ENCODE assay signal across 15 cellular contexts in genomic region chr5:142861011-142861410, GRCh38.
DNase-seq lines count a peak whose midpoint lies in the region; ATAC-seq and TF ChIP-seq lines count a peak whose summit lies in the region.
"Had no signal": no experiment of that assay in that cellular context is flagged by ENCODE, and none has a peak within 500 bp of the region (broad histone marks: within the 10 kb centered on the region; RNA-seq: fewer than 3 reads in every experiment).

No MANE protein-coding gene starts in this region.

- H3K4me1 ChIP-seq in heart right ventricle (peaks cover 17 to 96% (median 83%) of the 10 kb centered on the region in 9 donors), duodenal mucosa (ENCODE audit: control insufficient read depth in 1 of 2, insufficient read depth in 2 of 2, low read length in 2 of 2) (peaks cover 23 to 54% of the 10 kb centered on the region in 2 donors), lower lobe of right lung (peaks cover 29% of the 10 kb centered on the region), upper lobe of right lung (peaks cover 25% of the 10 kb centered on the region), neural progenitor cell (peaks cover 7% of the 10 kb centered on the region)

- no peaks in the 10 kb centered on the region for H3F3A ChIP-seq in neural progenitor cell (ENCODE audit: low read depth)

- WGBS in heart right ventricle, 2 donors: 64 to 75% methylated on average over 7 of the region's 7 CpGs

- no peak overlapping the region for H3K4me3 Mint-ChIP-seq in neural progenitor cell
- H3K4me3 Mint-ChIP-seq: activated naive CD4-positive, alpha-beta T cell treated with anti-CD3 and anti-CD28 coated beads, Interleukin-2, amount 10 ng/mL, durations not matched to agents 7 days and 5 days; nephron had no signal

- H3K9me3 Mint-ChIP-seq in neural progenitor cell: no peaks in the 10 kb centered on the region
- H3K9me3 Mint-ChIP-seq: activated naive CD4-positive, alpha-beta T cell treated with anti-CD3 and anti-CD28 coated beads, Interleukin-2, amount 10 ng/mL, durations not matched to agents 7 days and 5 days; nephron had no signal

- H3K36me3 ChIP-seq in heart right ventricle (no peaks in the 10 kb centered on the region), duodenal mucosa (ENCODE audit: control insufficient read depth in 1 of 2, insufficient read depth in 2 of 2, low read length in 2 of 2) (no peaks in the 10 kb centered on the region), lower lobe of right lung (no peaks in the 10 kb centered on the region), upper lobe of right lung (no peaks in the 10 kb centered on the region), neural progenitor cell (no peaks in the 10 kb centered on the region)
- H3K36me3 ChIP-seq: heart left ventricle had no signal

- peak in 1 of 8 donors; percentile 29 for ATAC-seq in heart right ventricle
- ATAC-seq in lower lobe of right lung: peak; percentile 52 to 72
- peak; percentile 43 for ATAC-seq in upper lobe of right lung
- ATAC-seq in GM21576 (IDR thresholded peaks at IDR 0.05; ENCODE audit: unreplicated experiment): no peak
- no peak for ATAC-seq in GM19023 (IDR thresholded peaks at IDR 0.05; ENCODE audit: unreplicated experiment)

- no peak overlapping the region for H3K27ac Mint-ChIP-seq in neural progenitor cell
- H3K27ac Mint-ChIP-seq: activated naive CD4-positive, alpha-beta T cell treated with anti-CD3 and anti-CD28 coated beads, Interleukin-2, amount 10 ng/mL, durations not matched to agents 7 days and 5 days; nephron had no signal

- TF ChIP-seq CTCF in heart right ventricle (IDR thresholded peaks at IDR 0.05) (no peak), lower lobe of right lung (IDR thresholded peaks at IDR 0.05) (no peak), upper lobe of right lung (IDR thresholded peaks at IDR 0.05) (no peak), neural progenitor cell (IDR thresholded peaks at IDR 0.05) (no peak)

- H3K27me3 Mint-ChIP-seq in neural progenitor cell (ENCODE audit: insufficient read depth, low read depth): peaks cover 2% of the 10 kb centered on the region
- H3K27me3 Mint-ChIP-seq: activated naive CD4-positive, alpha-beta T cell treated with anti-CD3 and anti-CD28 coated beads, Interleukin-2, amount 10 ng/mL, durations not matched to agents 7 days and 5 days had no signal

- no peaks in the 10 kb centered on the region for H3K9me3 ChIP-seq in heart right ventricle
- no peaks in the 10 kb centered on the region for H3K9me3 ChIP-seq in duodenal mucosa (ENCODE audit: control insufficient read depth in 1 of 2, low read length in 2 of 2)
- no peaks in the 10 kb centered on the region for H3K9me3 ChIP-seq in lower lobe of right lung
- H3K9me3 ChIP-seq in upper lobe of right lung: no peaks in the 10 kb centered on the region
- H3K9me3 ChIP-seq in neural progenitor cell (ENCODE audit: low read depth): no peaks in the 10 kb centered on the region
- H3K9me3 ChIP-seq: heart left ventricle had no signal

- intact Hi-C loops in heart right ventricle (cut with DNase I): loop anchor here in 2 of 10 donors (5.0 to 10.0 kb wide), 2 partner anchors 34 to 46 kb away; no protein-coding TSS in a partner anchor
- intact Hi-C loops in cardiac septum (cut with DNase I): loop anchor here (10.0 kb wide), 1 partner anchor 46 kb away; no protein-coding TSS in a partner anchor
- intact Hi-C loops in lower lobe of right lung (cut with DNase I): loop anchor here (10.0 kb wide), 1 partner anchor 86 kb away; the partner anchor contains the start of gene ARHGAP26
- intact Hi-C loops in upper lobe of right lung (cut with DNase I): loop anchor here (10.0 kb wide), 1 partner anchor 86 kb away; the partner anchor contains the start of gene ARHGAP26

- H2AFZ ChIP-seq in neural progenitor cell (replicated peaks): no peak overlapping the region

- H3K27ac ChIP-seq in heart right ventricle (peak overlapping the region in 7 of 10 donors; percentile 4 to 73 (median 48)), duodenal mucosa (ENCODE audit: low read depth, low read length) (no peak overlapping the region), lower lobe of right lung (peak overlapping the region; percentile 1), upper lobe of right lung (peak overlapping the region; percentile 20), neural progenitor cell (no peak overlapping the region)

- H3K4me3 ChIP-seq in heart right ventricle (peak overlapping the region in 2 of 10 donors; percentile 3 to 11), duodenal mucosa (ENCODE audit: low read depth in 1 of 2, low read length in 2 of 2) (peak overlapping the region; percentile 48 to 59), lower lobe of right lung (no peak overlapping the region), upper lobe of right lung (no peak overlapping the region), neural progenitor cell (no peak overlapping the region)

- H3K79me2 ChIP-seq in neural progenitor cell (ENCODE audit: low read depth): no peaks in the 10 kb centered on the region

- DNase-seq in heart right ventricle: no peak
- no peak for DNase-seq in cardiac septum (ENCODE audit: low spot score)
- DNase-seq in lower lobe of right lung: no peak
- no peak for DNase-seq in upper lobe of right lung
- DNase-seq in neural progenitor cell (ENCODE audit: low spot score): no peak
- DNase-seq: activated CD4-positive, alpha-beta T cell treated with anti-CD3 and anti-CD28 coated beads for 1 hour; activated naive CD4-positive, alpha-beta T cell treated with anti-CD3 and anti-CD28 coated beads, Interleukin-2, amount 10 ng/mL, durations not matched to agents 7 days and 5 days; activated T-cell treated with anti-CD3 and anti-CD28 coated beads, Interleukin-2, amount 50 U/mL, for 48 hours; NCI-H1105 treated with DMSO at 0.1 percent for 48 hours; NK-92 treated with Interleukin-12 subunit alpha and Interleukin-12 subunit beta, amount 100 ng/mL, for 24 hours had no signal

- no peak overlapping the region for H3K4me2 ChIP-seq in neural progenitor cell

- peaks cover 22% of the 10 kb centered on the region for H3K4me1 Mint-ChIP-seq in neural progenitor cell

- no peaks in the 10 kb centered on the region for H3K27me3 ChIP-seq in heart right ventricle
- H3K27me3 ChIP-seq in duodenal mucosa (ENCODE audit: control insufficient read depth in 1 of 2, insufficient read depth in 2 of 2, low read length in 2 of 2): no peaks in the 10 kb centered on the region
- no peaks in the 10 kb centered on the region for H3K27me3 ChIP-seq in lower lobe of right lung (ENCODE audit: low read depth)
- H3K27me3 ChIP-seq in upper lobe of right lung: no peaks in the 10 kb centered on the region
- H3K27me3 ChIP-seq in neural progenitor cell: no peaks in the 10 kb centered on the region
- H3K27me3 ChIP-seq: heart left ventricle had no signal

- peak overlapping the region; percentile 21 to 34 for H3K9ac ChIP-seq in duodenal mucosa (ENCODE audit: low read depth in 1 of 2, low read length in 2 of 2)
- no peak overlapping the region for H3K9ac ChIP-seq in neural progenitor cell

- no peaks in the 10 kb centered on the region for H3K36me3 Mint-ChIP-seq in neural progenitor cell
- H3K36me3 Mint-ChIP-seq: activated naive CD4-positive, alpha-beta T cell treated with anti-CD3 and anti-CD28 coated beads, Interleukin-2, amount 10 ng/mL, durations not matched to agents 7 days and 5 days had no signal

- H4K20me1 ChIP-seq in neural progenitor cell (ENCODE audit: low read depth): no peaks in the 10 kb centered on the region

Comparison
In these comparisons a context has a peak if more than half of its experiments do, and no peak if none do; other contexts are left out.
1. ATAC-seq: peak in lower lobe of right lung (2 of 2) and upper lobe of right lung (single experiment); none in GM21576 (single experiment) and GM19023 (single experiment).
2. H3K27ac ChIP-seq: peak in heart right ventricle (7 of 10), lower lobe of right lung (single experiment) and upper lobe of right lung (single experiment); none in duodenal mucosa (single experiment) and neural progenitor cell (single experiment).
3. H3K4me3 ChIP-seq: peak in duodenal mucosa (2 of 2); none in lower lobe of right lung (single experiment), upper lobe of right lung (single experiment) and neural progenitor cell (single experiment).